23 cellular contexts compared by ENCODE assay signal in the genomic region with DNA sequence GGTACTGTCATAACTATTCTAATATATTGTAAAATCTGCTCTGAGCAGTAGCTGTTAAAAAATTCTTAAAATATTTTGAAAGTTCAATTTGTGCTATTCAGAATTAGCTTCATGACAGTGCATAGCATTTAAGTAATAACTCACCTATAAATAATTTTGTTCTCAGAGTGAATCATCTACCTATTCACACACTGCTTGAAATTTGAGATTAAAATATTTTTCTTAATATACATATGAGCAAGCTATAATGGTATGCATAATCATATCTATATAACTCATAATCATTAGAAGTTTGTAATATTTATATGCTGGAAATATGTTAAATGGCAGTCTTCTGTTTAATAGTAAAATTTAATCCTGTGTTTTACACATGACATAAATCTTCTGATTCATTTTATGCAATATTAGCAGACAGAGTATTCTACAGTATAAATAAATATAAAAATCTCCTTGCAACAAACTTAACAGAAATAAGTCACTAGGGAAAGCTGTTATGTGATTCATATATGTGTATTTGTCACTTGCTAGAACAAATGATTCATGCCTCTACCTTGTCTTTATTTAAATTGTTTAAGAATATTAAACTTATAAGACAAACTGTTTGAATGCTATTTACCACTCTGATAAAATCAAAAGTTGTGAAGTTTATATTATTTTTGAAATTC.
"Had no signal": no experiment of that assay in that cellular context is flagged by ENCODE, and none has a peak within 500 bp of the region (broad histone marks: within the 10 kb centered on the region; RNA-seq: fewer than 3 reads in every experiment).

No MANE protein-coding gene starts in this region.

- H3K27me3 Mint-ChIP-seq: activated CD4-positive, alpha-beta T cell treated with anti-CD3 and anti-CD28 coated beads for 36 hours; activated CD8-positive, alpha-beta T cell treated with anti-CD3 and anti-CD28 coated beads for 36 hours; activated naive CD8-positive, alpha-beta T cell treated with anti-CD3 and anti-CD28 coated beads, Interleukin-2, amount 10 ng/mL, durations not matched to agents 7 days and 5 days had no signal

- H3K36me3 Mint-ChIP-seq: activated naive CD8-positive, alpha-beta T cell treated with anti-CD3 and anti-CD28 coated beads, Interleukin-2, amount 10 ng/mL, durations not matched to agents 7 days and 5 days had no signal

- H3K4me1 Mint-ChIP-seq: activated CD4-positive, alpha-beta T cell treated with anti-CD3 and anti-CD28 coated beads for 36 hours; activated naive CD8-positive, alpha-beta T cell treated with anti-CD3 and anti-CD28 coated beads, Interleukin-2, amount 10 ng/mL, durations not matched to agents 7 days and 5 days had no signal

- H3K36me3 ChIP-seq: adrenal gland, MG63, WERI-Rb-1 had no signal

- H3K27me3 ChIP-seq: adrenal gland, MG63 had no signal

- H3K4me3 Mint-ChIP-seq: activated CD4-positive, alpha-beta T cell treated with anti-CD3 and anti-CD28 coated beads for 36 hours; activated CD8-positive, alpha-beta T cell treated with anti-CD3 and anti-CD28 coated beads for 36 hours; activated naive CD8-positive, alpha-beta T cell treated with anti-CD3 and anti-CD28 coated beads, Interleukin-2, amount 10 ng/mL, durations not matched to agents 7 days and 5 days had no signal

- H3K27ac ChIP-seq: adrenal gland, WERI-Rb-1 had no signal

- H3K4me3 ChIP-seq: adrenal gland, MG63 had no signal

- H3K9me3 ChIP-seq: MG63 had no signal

- H3K4me1 ChIP-seq: adrenal gland had no signal

- DNase-seq: activated CD4-positive, alpha-beta T cell treated with anti-CD3 and anti-CD28 coated beads for 36 hours; activated CD4-positive, alpha-beta T cell treated with anti-CD3 and anti-CD28 coated beads, Interleukin-2, amount 50 U/mL, for 1 hour; activated CD8-positive, alpha-beta memory T cell treated with anti-CD3 and anti-CD28 coated beads, Interleukin-2, amount 50 U/mL, for 4 hours; activated CD8-positive, alpha-beta T cell treated with anti-CD3 and anti-CD28 coated beads for 36 hours; activated naive CD4-positive, alpha-beta T cell treated with anti-CD3 and anti-CD28 coated beads, Interleukin-2, amount 50 U/mL, for 16 hours; activated naive CD8-positive, alpha-beta T cell treated with anti-CD3 and anti-CD28 coated beads, Interleukin-2, amount 10 ng/mL, durations not matched to agents 7 days and 5 days; activated T-cell treated with anti-CD3 and anti-CD28 coated beads, Interleukin-2, amount 50 U/mL, for 1 hour; adrenal gland; anterior cingulate cortex; MG63; MV-4-11; NCI-H1092 treated with DMSO at 0.1 percent for 48 hours; NCI-H1417 treated with DMSO at 0.1 percent for 48 hours; NCI-H1694; NCI-H2029; NCI-H2107; NCI-H2171 treated with DMSO at 0.1 percent for 48 hours; NCI-H226; NCI-H526; NCI-H82; SIG-M5; WERI-Rb-1 had no signal

- H3K27ac Mint-ChIP-seq: activated CD4-positive, alpha-beta T cell treated with anti-CD3 and anti-CD28 coated beads for 36 hours; activated CD8-positive, alpha-beta T cell treated with anti-CD3 and anti-CD28 coated beads for 36 hours; activated naive CD8-positive, alpha-beta T cell treated with anti-CD3 and anti-CD28 coated beads, Interleukin-2, amount 10 ng/mL, durations not matched to agents 7 days and 5 days had no signal

- ATAC-seq: activated CD4-positive, alpha-beta T cell treated with anti-CD3 and anti-CD28 coated beads for 36 hours; activated CD8-positive, alpha-beta T cell treated with anti-CD3 and anti-CD28 coated beads for 36 hours; Panc1 had no signal
